Comparison of ENCODE assay signal across 8 cellular contexts in the genomic region with DNA sequence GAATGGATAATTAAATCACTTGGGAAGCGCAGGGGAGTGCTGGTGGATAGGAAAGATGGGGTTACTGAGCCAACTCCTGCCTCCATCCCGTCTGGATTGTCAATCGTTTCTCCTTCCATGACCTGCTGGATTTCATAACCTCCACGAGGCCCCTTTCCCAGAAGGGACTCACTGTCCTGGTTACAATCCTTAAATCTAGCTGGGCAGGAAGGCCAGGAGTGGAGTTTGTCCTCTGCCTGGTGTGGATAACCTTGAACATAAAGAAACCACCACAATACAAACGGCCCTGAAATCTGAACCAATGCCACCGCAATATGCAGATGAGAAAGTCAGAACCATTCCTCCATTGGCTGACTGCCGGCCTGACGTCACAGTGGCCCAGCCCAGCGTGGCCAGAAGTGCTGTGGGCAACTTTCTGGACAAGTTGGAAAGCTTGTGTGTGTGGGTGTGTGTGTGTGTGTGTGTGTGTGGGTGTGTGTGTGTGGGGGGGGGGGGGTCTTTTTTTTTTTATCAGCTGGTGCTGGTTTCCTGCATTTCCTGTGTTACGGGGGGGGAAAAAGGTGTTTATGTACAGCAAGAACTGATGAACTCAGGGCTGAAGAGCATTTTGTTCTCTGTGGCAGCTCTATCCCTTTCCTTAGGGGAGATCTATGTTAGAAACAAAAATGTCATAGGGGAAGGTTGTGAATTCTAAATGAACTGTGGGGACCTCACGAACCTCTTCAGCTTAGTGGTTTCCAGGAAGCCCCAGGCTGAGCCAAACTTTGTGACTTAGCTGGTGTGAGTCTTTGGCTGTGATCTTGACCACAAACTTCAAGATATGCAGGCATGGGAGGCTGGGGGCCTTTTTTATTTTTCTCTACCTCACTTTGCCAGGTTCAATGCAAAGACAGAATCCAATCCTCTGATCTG.
DNase-seq lines count a peak whose midpoint lies in the region; ATAC-seq and TF ChIP-seq lines count a peak whose summit lies in the region.

No MANE protein-coding gene starts in this region.

- ATAC-seq in CD4-positive, CD25-positive, alpha-beta regulatory T cell (ENCODE audit: low read depth in 2 of 2) = peak; percentile 77 to 79
- ATAC-seq in GM21723 (IDR thresholded peaks at IDR 0.05; ENCODE audit: unreplicated experiment) = peak; percentile 86

- H3K36me3 ChIP-seq in CD4-positive, CD25-positive, alpha-beta regulatory T cell (ENCODE audit: control insufficient read depth, insufficient read depth, low read length) = no peaks in the 10 kb centered on the region
- H3K36me3 ChIP-seq in hepatocyte (replicated peaks; ENCODE audit: insufficient read depth, low read depth) (no peaks in the 10 kb centered on the region), vagina (no peaks in the 10 kb centered on the region)

- H3K4me3 ChIP-seq in CD4-positive, CD25-positive, alpha-beta regulatory T cell (ENCODE audit: low read depth, low read length) = peak overlapping the region; percentile 62
- H3K4me3 ChIP-seq in astrocyte of the spinal cord (ENCODE audit: low read depth, low read length) (no peak overlapping the region), hepatocyte (no peak overlapping the region), vagina (no peak overlapping the region)

- DNase-seq in CD4-positive, CD25-positive, alpha-beta regulatory T cell = peak; percentile 46 to 77 (median 60)
- DNase-seq in MV-4-11 (lab: John Stamatoyannopoulos, UW) (peak; percentile 93), T1000 (lab: John Stamatoyannopoulos, UW) (peak; percentile 69), astrocyte of the spinal cord (ENCODE audit: low read depth, low spot score) (peak; percentile 98), hepatocyte (ENCODE audit: low spot score) (peak; percentile 95), renal cortical epithelial cell (ENCODE audit: low read depth) (peak; percentile 94), vagina (ENCODE audit: extremely low spot score in 2 of 2) (peak in 1 of 2 donors; percentile 92)

- TF ChIP-seq CTCF in astrocyte of the spinal cord (IDR thresholded peaks at IDR 0.05; ENCODE audit: low read depth, low read length) (no peak), hepatocyte (IDR thresholded peaks at IDR 0.05; ENCODE audit: poor library complexity) (no peak), vagina (IDR thresholded peaks at IDR 0.05) (no peak)

- H3K4me1 ChIP-seq in CD4-positive, CD25-positive, alpha-beta regulatory T cell (ENCODE audit: control insufficient read depth, insufficient read depth, low read length, poor library complexity, severe bottlenecking) = peaks cover 12% of the 10 kb centered on the region
- H3K4me1 ChIP-seq in hepatocyte (ENCODE audit: insufficient read depth) = peaks cover 15% of the 10 kb centered on the region
- H3K4me1 ChIP-seq in vagina = peaks cover 8% of the 10 kb centered on the region

- H3K36me3 Mint-ChIP-seq in CD4-positive, CD25-positive, alpha-beta regulatory T cell = no peaks in the 10 kb centered on the region

- in situ Hi-C loops in astrocyte of the spinal cord (cut with HindIII; ENCODE audit: low sequenced_read_pairs) = no loop called here

- WGBS in hepatocyte (ENCODE audit: low lambda C conversion rate, missing lambda C conversion rate) = 15% methylated on average over 10 of the region's 11 CpGs

- no peaks in the 10 kb centered on the region for H4K20me1 ChIP-seq in hepatocyte (ENCODE audit: insufficient read depth, poor library complexity, severe bottlenecking)

- no peak overlapping the region for H3K27ac ChIP-seq in CD4-positive, CD25-positive, alpha-beta regulatory T cell (ENCODE audit: insufficient read depth, low read length, poor library complexity, severe bottlenecking)
- peak overlapping the region; percentile 90 for H3K27ac ChIP-seq in hepatocyte
- peak overlapping the region; percentile 60 for H3K27ac ChIP-seq in vagina

- no peaks in the 10 kb centered on the region for H3K9me2 ChIP-seq in hepatocyte (replicated peaks; ENCODE audit: insufficient read depth)

- no peaks in the 10 kb centered on the region for H3K27me3 ChIP-seq in CD4-positive, CD25-positive, alpha-beta regulatory T cell (ENCODE audit: control insufficient read depth, insufficient read depth, low read length)
- H3K27me3 ChIP-seq in hepatocyte (no peaks in the 10 kb centered on the region), vagina (no peaks in the 10 kb centered on the region)

- no peaks in the 10 kb centered on the region for H3K9me3 Mint-ChIP-seq in CD4-positive, CD25-positive, alpha-beta regulatory T cell

- peak overlapping the region; percentile 57 for H3K4me2 ChIP-seq in hepatocyte

- H3K4me1 Mint-ChIP-seq in CD4-positive, CD25-positive, alpha-beta regulatory T cell = peaks cover 6 to 26% (median 14%) of the 10 kb centered on the region in 4 donors

- H3K4me3 Mint-ChIP-seq in CD4-positive, CD25-positive, alpha-beta regulatory T cell = peak overlapping the region; percentile 15 to 78 (median 70)

- H2AFZ ChIP-seq in hepatocyte = peak overlapping the region; percentile 31

- TF ChIP-seq POLR2A in vagina (IDR thresholded peaks at IDR 0.05) = no peak

- H3K9me3 ChIP-seq in CD4-positive, CD25-positive, alpha-beta regulatory T cell (ENCODE audit: control insufficient read depth in 2 of 2, low read length in 2 of 2) = no peaks in the 10 kb centered on the region
- H3K9me3 ChIP-seq in hepatocyte (ENCODE audit: low read depth) = no peaks in the 10 kb centered on the region
- no peaks in the 10 kb centered on the region for H3K9me3 ChIP-seq in vagina

- peaks cover 11% of the 10 kb centered on the region for H3K27me3 Mint-ChIP-seq in CD4-positive, CD25-positive, alpha-beta regulatory T cell

- intact Hi-C loops in vagina (cut with DNase I) = no loop called here

- H3K27ac Mint-ChIP-seq in CD4-positive, CD25-positive, alpha-beta regulatory T cell = peak overlapping the region; percentile 63 to 87 (median 71)

- H3K79me2 ChIP-seq in hepatocyte = no peaks in the 10 kb centered on the region
